Comparison of ENCODE assay signal across 12 cellular contexts in genomic region chr18:45291616-45292612, GRCh38.
DNase-seq lines count a peak whose midpoint lies in the region; ATAC-seq and TF ChIP-seq lines count a peak whose summit lies in the region.
"Had no signal": no experiment of that assay in that cellular context is flagged by ENCODE, and none has a peak within 500 bp of the region (broad histone marks: within the 10 kb centered on the region; RNA-seq: fewer than 3 reads in every experiment).

No MANE protein-coding gene starts in this region.

- H3K36me3 ChIP-seq in brain microvascular endothelial cell (replicated peaks), result no peaks in the 10 kb centered on the region
- H3K36me3 ChIP-seq in mesodermal cell (ENCODE audit: control insufficient read depth, insufficient read depth, low read length), result no peaks in the 10 kb centered on the region

- no peaks in the 10 kb centered on the region for H3K27me3 ChIP-seq in brain microvascular endothelial cell (replicated peaks)

- H3K4me3 ChIP-seq in brain microvascular endothelial cell (ENCODE audit: low read depth, low read length), result no peak overlapping the region
- H3K4me3 ChIP-seq in mesodermal cell (ENCODE audit: extremely low read depth, insufficient read depth, low read length, poor library complexity, severe bottlenecking), result no peak overlapping the region
- H3K4me3 ChIP-seq: lung had no signal

- DNase-seq in Daoy (ENCODE audit: low read depth) (peak; percentile 46), NCI-H146 treated with DMSO at 0.1 percent for 48 hours (lab: John Stamatoyannopoulos, UW; ENCODE audit: unreplicated experiment) (peak; percentile 45), brain microvascular endothelial cell (peak; percentile 54), NCI-H2107 treated with DMSO at 0.1 percent for 48 hours (lab: John Stamatoyannopoulos, UW; ENCODE audit: unreplicated experiment) (no peak), NCI-H187 (lab: John Stamatoyannopoulos, UW) (no peak)
- DNase-seq: CD8-positive, alpha-beta memory T cell; NCI-H510A; right cardiac atrium had no signal

- ATAC-seq in GM21717 (IDR thresholded peaks at IDR 0.05; ENCODE audit: unreplicated experiment), result no peak
- ATAC-seq in GM18868 (IDR thresholded peaks at IDR 0.05; ENCODE audit: unreplicated experiment), result no peak
- ATAC-seq: right cardiac atrium had no signal

- 83 to 95% methylated on average over 7 to 8 of the region's 17 CpGs for WGBS in mesodermal cell (ENCODE audit: insufficient coverage in 2 of 2), 2 experiments

- TF ChIP-seq CTCF in brain microvascular endothelial cell (IDR thresholded peaks at IDR 0.05; ENCODE audit: low read depth, low read length, missing control alignments), result no peak

- in situ Hi-C loops in brain microvascular endothelial cell (cut with HindIII; ENCODE audit: low pct_ligation_motif_present, low sequenced_read_pairs), result no loop called here

- no peaks in the 10 kb centered on the region for H3K9me3 ChIP-seq in mesodermal cell (ENCODE audit: control insufficient read depth, low read length)

- H3K4me1 ChIP-seq in mesodermal cell (ENCODE audit: control insufficient read depth, insufficient read depth, low read length, poor library complexity, severe bottlenecking), result no peaks in the 10 kb centered on the region

- H3K27ac ChIP-seq in brain microvascular endothelial cell (no peak overlapping the region), mesodermal cell (ENCODE audit: low read depth, low read length, severe bottlenecking) (peak overlapping the region; percentile 38)

Comparison
In these comparisons a context has a peak if more than half of its experiments do, and no peak if none do; other contexts are left out.
1. DNase-seq: peak in Daoy (single experiment), NCI-H146 treated with DMSO at 0.1 percent for 48 hours (single experiment) and brain microvascular endothelial cell (single experiment); none in NCI-H2107 treated with DMSO at 0.1 percent for 48 hours (single experiment) and NCI-H187 (0 of 2).